In the genomic region with DNA sequence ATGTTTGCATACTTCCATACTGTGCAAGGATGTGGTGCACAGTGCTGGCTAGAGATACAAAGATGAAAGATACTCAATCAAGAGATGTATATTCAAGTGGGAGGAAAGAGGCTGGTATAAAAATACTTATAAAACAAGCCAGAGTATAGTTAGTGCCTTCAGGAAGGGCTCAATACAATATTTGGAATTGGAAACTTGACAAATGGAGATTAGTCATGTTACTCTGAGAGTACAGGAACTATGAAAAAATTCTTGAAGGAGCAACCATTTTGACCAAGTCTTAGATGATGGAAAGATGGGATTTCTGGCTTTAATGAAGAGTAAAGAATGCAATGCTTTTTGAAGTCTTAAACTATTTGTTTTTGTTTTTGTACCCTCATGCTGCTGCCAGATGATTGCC, we compare ENCODE assay signal across 19 cellular contexts. TPM values are rescaled to one million over a fixed set of nuclear protein-coding genes. Genes with fewer than 3 reads are reported as not detected.
DNase-seq lines count a peak whose midpoint lies in the region; ATAC-seq and TF ChIP-seq lines count a peak whose summit lies in the region.
"Had no signal": no experiment of that assay in that cellular context is flagged by ENCODE, and none has a peak within 500 bp of the region (broad histone marks: within the 10 kb centered on the region; RNA-seq: fewer than 3 reads in every experiment).

No MANE protein-coding gene starts in this region.

- no peak overlapping the region for H3K27ac Mint-ChIP-seq in activated T-cell treated with anti-CD3 and anti-CD28 coated beads, Interleukin-2, amount 50 U/mL, for 24 hours
- H3K27ac Mint-ChIP-seq: B cell, H9 had no signal

- no peaks in the 10 kb centered on the region for H3K36me3 ChIP-seq in Loucy (ENCODE audit: insufficient read depth, low read length)
- H3K36me3 ChIP-seq: Peyer's patch had no signal

- peaks cover 96% of the 10 kb centered on the region for H3K79me2 ChIP-seq in Loucy (ENCODE audit: insufficient read depth, low read length)

- H3K27ac ChIP-seq in substantia nigra (ENCODE audit: low read depth, low read length, poor library complexity, severe bottlenecking) = no peak overlapping the region
- H3K27ac ChIP-seq: Peyer's patch had no signal

- H4K20me1 ChIP-seq in Loucy (ENCODE audit: insufficient read depth, low read length, poor library complexity, severe bottlenecking) = peaks cover 75% of the 10 kb centered on the region

- H3K9ac ChIP-seq in Loucy (ENCODE audit: low read depth, low read length, poor library complexity, severe bottlenecking) = no peak overlapping the region

- H3K4me1 Mint-ChIP-seq in activated T-cell treated with anti-CD3 and anti-CD28 coated beads, Interleukin-2, amount 50 U/mL, for 24 hours (ENCODE audit: low read depth) = peaks cover 58% of the 10 kb centered on the region

- TF ChIP-seq CTCF in Loucy (conservative IDR thresholded peaks at IDR 0.05; ENCODE audit: low read length) (no peak), cardiac fibroblast (IDR thresholded peaks at IDR 0.05; ENCODE audit: low read depth, low read length) (no peak)

- no peak overlapping the region for H3K4me3 Mint-ChIP-seq in activated T-cell treated with anti-CD3 and anti-CD28 coated beads, Interleukin-2, amount 50 U/mL, for 24 hours
- H3K4me3 Mint-ChIP-seq: B cell, H9 had no signal

- intact Hi-C loops in Right ventricle myocardium inferior (cut with DNase I) = no loop called here

- H3K27me3 ChIP-seq in Loucy (ENCODE audit: insufficient read depth, low read length, poor library complexity, severe bottlenecking) = no peaks in the 10 kb centered on the region
- H3K27me3 ChIP-seq: MG63, Peyer's patch had no signal

- H3K4me1 ChIP-seq in Loucy (ENCODE audit: insufficient read depth, low read length, poor library complexity, severe bottlenecking) = peaks cover 40% of the 10 kb centered on the region

- H3K9me2 ChIP-seq in Loucy (replicated peaks; ENCODE audit: low read depth, low read length) = no peaks in the 10 kb centered on the region

- H3F3A ChIP-seq in Loucy (ENCODE audit: low read depth) = no peaks in the 10 kb centered on the region

- H3K4me3 ChIP-seq in Loucy (ENCODE audit: low read length, poor library complexity, severe bottlenecking) = no peak overlapping the region
- no peak overlapping the region for H3K4me3 ChIP-seq in cardiac fibroblast (replicated peaks in 1 of 2; ENCODE audit: low read depth in 2 of 2, low read length in 2 of 2)
- H3K4me3 ChIP-seq: MG63, Peyer's patch had no signal

- no peak for ATAC-seq in Right ventricle myocardium inferior

- DNase-seq in EL (peak; percentile 59), cardiac fibroblast (ENCODE audit: low read depth in 2 of 2) (peak; percentile 29 to 44), iris pigment epithelial cell (ENCODE audit: low read depth) (peak; percentile 14), GOT3 (lab: John Stamatoyannopoulos, UW) (no peak), substantia nigra (lab: John Stamatoyannopoulos, UW) (no peak), Right ventricle myocardium inferior (ENCODE audit: missing footprints) (no peak)
- no peak for DNase-seq in activated T-cell treated with anti-CD3 and anti-CD28 coated beads, Interleukin-2, amount 50 U/mL, for 24 hours
- DNase-seq: CD4-positive, alpha-beta memory T cell; DMS79 treated with DMSO at 0.1 percent for 48 hours; H9; MG63; NCI-H1105 treated with DMSO at 0.1 percent for 48 hours; NCI-H187 treated with DMSO at 0.1 percent for 48 hours; NCI-H2171; NCI-H82; Peyer's patch; SHP77 treated with DMSO at 0.1 percent for 48 hours had no signal

- H3K4me2 ChIP-seq in Loucy (ENCODE audit: low read depth, low read length, poor library complexity, severe bottlenecking) = peak overlapping the region; percentile 3

- H2AFZ ChIP-seq in Loucy (ENCODE audit: low read length) = no peak overlapping the region

- no peaks in the 10 kb centered on the region for H3K27me3 Mint-ChIP-seq in activated T-cell treated with anti-CD3 and anti-CD28 coated beads, Interleukin-2, amount 50 U/mL, for 24 hours
- H3K27me3 Mint-ChIP-seq: B cell; CD4-positive, alpha-beta memory T cell had no signal

- no peaks in the 10 kb centered on the region for H3K9me3 Mint-ChIP-seq in activated T-cell treated with anti-CD3 and anti-CD28 coated beads, Interleukin-2, amount 50 U/mL, for 24 hours
- H3K9me3 Mint-ChIP-seq: H9 had no signal

- peaks cover 17% of the 10 kb centered on the region for H3K36me3 Mint-ChIP-seq in activated T-cell treated with anti-CD3 and anti-CD28 coated beads, Interleukin-2, amount 50 U/mL, for 24 hours (ENCODE audit: low read depth)
- H3K36me3 Mint-ChIP-seq: CD4-positive, alpha-beta memory T cell had no signal

- no peaks in the 10 kb centered on the region for H3K9me3 ChIP-seq in Loucy (ENCODE audit: insufficient read depth, low read depth, low read length)
- H3K9me3 ChIP-seq: Peyer's patch had no signal

RNA-seq across cellular contexts. Expression of gene PDS5B, which starts 8.1 kb away (rescaled TPM):
- 25.1 TPM for total RNA-seq in Right ventricle myocardium inferior

RNA-seq across cellular contexts. Expression of gene N4BP2L2, which starts 55.7 kb away (rescaled TPM):
- total RNA-seq in Right ventricle myocardium inferior = 115 TPM

Comparison
In these comparisons a context has a peak if more than half of its experiments do, and no peak if none do; other contexts are left out.
1. DNase-seq: peak in EL (single experiment), cardiac fibroblast (2 of 2) and iris pigment epithelial cell (single experiment); none in GOT3 (single experiment), activated T-cell treated with anti-CD3 and anti-CD28 coated beads, Interleukin-2, amount 50 U/mL, for 24 hours (single experiment), substantia nigra (0 of 49) and Right ventricle myocardium inferior (single experiment).